Comparison of ENCODE assay signal across 8 cellular contexts in genomic region chr7:94509879-94510581, GRCh38. TPM values are rescaled to one million over a fixed set of nuclear protein-coding genes. Genes with fewer than 3 reads are reported as not detected.
DNase-seq lines count a peak whose midpoint lies in the region; FAIRE-seq and TF ChIP-seq lines count a peak whose summit lies in the region.

No MANE protein-coding gene starts in this region.

- H3K9me3 ChIP-seq in SJSA1 (replicated peaks) (no peaks in the 10 kb centered on the region; the same call in 1 of the 2 replicates), tibial artery (no peaks in the 10 kb centered on the region)

- FAIRE-seq in H54 (lab: Jason Lieb, UNC): no peak

- H3K27ac ChIP-seq in SJSA1 (peak overlapping the region; percentile 78), tibial artery (peak overlapping the region; percentile 92 to 93)

- peak; percentile 85 for TF ChIP-seq POLR2A in H54 (IDR thresholded peaks at IDR 0.05; ENCODE audit: low read depth, low read length)

- H3K27me3 ChIP-seq in SJSA1 (replicated peaks) (no peaks in the 10 kb centered on the region), tibial artery (no peaks in the 10 kb centered on the region)

- H3K4me1 ChIP-seq in SJSA1 (replicated peaks): peaks cover 20% of the 10 kb centered on the region
- peaks cover 0 to 16% (median 4%) of the 10 kb centered on the region in 4 donors for H3K4me1 ChIP-seq in tibial artery

- no peaks in the 10 kb centered on the region for H3K36me3 Mint-ChIP-seq in glutamatergic neuron (ENCODE audit: unreplicated experiment)
- H3K36me3 Mint-ChIP-seq in osteocyte (ENCODE audit: unreplicated experiment): no peaks in the 10 kb centered on the region

- H3K27ac Mint-ChIP-seq in glutamatergic neuron (ENCODE audit: unreplicated experiment): peak overlapping the region; percentile 99
- H3K27ac Mint-ChIP-seq in osteocyte (ENCODE audit: unreplicated experiment): peak overlapping the region; percentile 72

- H3K4me1 Mint-ChIP-seq in glutamatergic neuron (ENCODE audit: low read depth, unreplicated experiment): peaks cover 28% of the 10 kb centered on the region
- peaks cover 29% of the 10 kb centered on the region for H3K4me1 Mint-ChIP-seq in osteocyte (ENCODE audit: unreplicated experiment)

- H3K9me3 Mint-ChIP-seq in glutamatergic neuron (ENCODE audit: unreplicated experiment) (peaks cover 14% of the 10 kb centered on the region), osteocyte (ENCODE audit: unreplicated experiment) (no peaks in the 10 kb centered on the region)

- H3K4me3 Mint-ChIP-seq in glutamatergic neuron (ENCODE audit: unreplicated experiment) (peak overlapping the region; percentile 98), osteocyte (ENCODE audit: unreplicated experiment) (peak overlapping the region; percentile 74)

- H3K36me3 ChIP-seq in SJSA1 (peaks cover 11% of the 10 kb centered on the region), tibial artery (no peaks in the 10 kb centered on the region)

- H3K27me3 Mint-ChIP-seq in glutamatergic neuron (ENCODE audit: unreplicated experiment): peaks cover 12% of the 10 kb centered on the region
- H3K27me3 Mint-ChIP-seq in osteocyte (ENCODE audit: unreplicated experiment): no peaks in the 10 kb centered on the region

- intact Hi-C loops in tibial artery (cut with DNase I; ENCODE audit: low total_unique reads): no loop called here

- peak; percentile 35 for DNase-seq in GM04504 (ENCODE audit: low read depth)
- DNase-seq in H54 (ENCODE audit: insufficient read length, low spot score): peak; percentile 75
- peak; percentile 59 to 78 for DNase-seq in SJSA1 (ENCODE audit: low read depth in 1 of 2, low spot score in 2 of 2)
- peak; percentile 69 for DNase-seq in activated naive CD4-positive, alpha-beta T cell treated with anti-CD3 and anti-CD28 coated beads, Interleukin-2, amount 50 U/mL, for 16 hours
- DNase-seq in glutamatergic neuron: peak; percentile 78
- DNase-seq in osteocyte (ENCODE audit: extremely low spot score, unreplicated experiment): peak; percentile 87
- DNase-seq in tibial artery: peak; percentile 67 to 78

- peak; percentile 15; the same call in 1 of the 2 replicates for TF ChIP-seq CTCF in LNCAP (IDR thresholded peaks at IDR 0.05)
- no peak for TF ChIP-seq CTCF in glutamatergic neuron (IDR thresholded peaks at IDR 0.05; ENCODE audit: partially characterized antibody, unreplicated experiment)
- TF ChIP-seq CTCF in osteocyte (IDR thresholded peaks at IDR 0.05): peak; percentile 53
- TF ChIP-seq CTCF in tibial artery (IDR thresholded peaks at IDR 0.05): peak in 1 of 2 experiments; percentile 14

- H3K4me3 ChIP-seq in SJSA1 (peak overlapping the region; percentile 92), tibial artery (peak overlapping the region; percentile 70 to 91)

RNA-seq across cellular contexts. Expression of gene CASD1, which starts 0.4 kb away (rescaled TPM):
- total RNA-seq in SJSA1 (2014; rRNA removed; shearing (Covaris generic)): 14.3 and 25.7 TPM in 2 replicates
- total RNA-seq in glutamatergic neuron (ENCODE audit: unreplicated experiment): 117 TPM
- 15.9 and 19.4 TPM in 2 replicates for total RNA-seq in osteocyte

Comparison
In these comparisons a context has a peak if more than half of its experiments do, and no peak if none do; other contexts are left out.
1. Peak in every context shown above with its lines: DNase-seq, H3K4me3 ChIP-seq and H3K27ac ChIP-seq.
2. DNase-seq: peak in every context shown above with its lines; median percentile 87 in osteocyte; 78 in glutamatergic neuron; 75 in H54; 72 in tibial artery; 69 in activated naive CD4-positive, alpha-beta T cell treated with anti-CD3 and anti-CD28 coated beads, Interleukin-2, amount 50 U/mL, for 16 hours; 68 in SJSA1; 35 in GM04504.